Comparison of ENCODE assay signal across 19 cellular contexts in genomic region chr5:88486466-88486865, GRCh38.
"Had no signal": no experiment of that assay in that cellular context is flagged by ENCODE, and none has a peak within 500 bp of the region (broad histone marks: within the 10 kb centered on the region; RNA-seq: fewer than 3 reads in every experiment).

No MANE protein-coding gene starts in this region.

- H3K27ac ChIP-seq: foreskin keratinocyte, left ventricle myocardium inferior, lower lobe of right lung, neutrophil, psoas muscle, right lobe of liver, testis, tibial nerve, upper lobe of right lung, vagina had no signal

- H3K4me3 ChIP-seq: left ventricle myocardium inferior, lower lobe of right lung, psoas muscle, right lobe of liver, testis, tibial nerve, upper lobe of right lung, vagina had no signal

- H3K27me3 Mint-ChIP-seq: stimulated activated memory B cell treated with anti-CD40 and anti-IgM and Interleukin-4, amounts not matched to agents 10 μg/mL and 1 μg/mL and 100 μg/mL, for 72 hours had no signal

- H3K9me3 ChIP-seq: left ventricle myocardium inferior, lower lobe of right lung, neutrophil, psoas muscle, right lobe of liver, testis, tibial nerve, upper lobe of right lung, vagina had no signal

- H3K4me1 ChIP-seq: foreskin keratinocyte, left ventricle myocardium inferior, lower lobe of right lung, psoas muscle, right lobe of liver, testis, tibial nerve, upper lobe of right lung, vagina had no signal

- H3K9me3 Mint-ChIP-seq: immature natural killer cell; memory B cell; natural killer cell treated with Interleukin-12 subunit alpha and Interleukin-12 subunit beta and Interleukin-15 and Interleukin-18, amount 100 ng/mL, for 72 hours; stimulated activated memory B cell treated with anti-CD40 and anti-IgM and Interleukin-4, amounts not matched to agents 10 μg/mL and 1 μg/mL and 100 μg/mL, for 72 hours; stimulated activated naive CD8-positive, alpha-beta T cell treated with anti-CD3 and anti-CD28 coated beads, Interleukin-15, Interleukin-2, amounts not matched to agents 100 ng/mL and 50 ng/mL, for 24 hours had no signal

- H3K27ac Mint-ChIP-seq: immature natural killer cell; memory B cell; natural killer cell treated with Interleukin-12 subunit alpha and Interleukin-12 subunit beta and Interleukin-15 and Interleukin-18, amount 100 ng/mL, for 72 hours; stimulated activated memory B cell treated with anti-CD40 and anti-IgM and Interleukin-4, amounts not matched to agents 10 μg/mL and 1 μg/mL and 100 μg/mL, for 72 hours; stimulated activated naive CD8-positive, alpha-beta T cell treated with anti-CD3 and anti-CD28 coated beads, Interleukin-15, Interleukin-2, amounts not matched to agents 100 ng/mL and 50 ng/mL, for 24 hours had no signal

- DNase-seq: foreskin keratinocyte; immature natural killer cell; left cardiac atrium; left ventricle myocardium inferior; lower lobe of right lung; midbrain; psoas muscle; retina; right lobe of liver; stimulated activated CD4-positive, alpha-beta T cell treated with anti-CD3 and anti-CD28 coated beads, Interleukin-4, amount 100 ng/mL, for 24 hours; testis; upper lobe of right lung had no signal

- H3K27me3 ChIP-seq: foreskin keratinocyte, neutrophil, right lobe of liver, testis, tibial nerve, upper lobe of right lung, vagina had no signal

- H3K36me3 Mint-ChIP-seq: immature natural killer cell; memory B cell; natural killer cell treated with Interleukin-12 subunit alpha and Interleukin-12 subunit beta and Interleukin-15 and Interleukin-18, amount 100 ng/mL, for 72 hours; stimulated activated memory B cell treated with anti-CD40 and anti-IgM and Interleukin-4, amounts not matched to agents 10 μg/mL and 1 μg/mL and 100 μg/mL, for 72 hours had no signal

- H3K4me1 Mint-ChIP-seq: immature natural killer cell; memory B cell; stimulated activated memory B cell treated with anti-CD40 and anti-IgM and Interleukin-4, amounts not matched to agents 10 μg/mL and 1 μg/mL and 100 μg/mL, for 72 hours had no signal

- H3K4me3 Mint-ChIP-seq: immature natural killer cell; memory B cell; natural killer cell treated with Interleukin-12 subunit alpha and Interleukin-12 subunit beta and Interleukin-15 and Interleukin-18, amount 100 ng/mL, for 72 hours; stimulated activated memory B cell treated with anti-CD40 and anti-IgM and Interleukin-4, amounts not matched to agents 10 μg/mL and 1 μg/mL and 100 μg/mL, for 72 hours; stimulated activated naive CD8-positive, alpha-beta T cell treated with anti-CD3 and anti-CD28 coated beads, Interleukin-15, Interleukin-2, amounts not matched to agents 100 ng/mL and 50 ng/mL, for 24 hours had no signal

- H3K36me3 ChIP-seq: left ventricle myocardium inferior, lower lobe of right lung, neutrophil, right lobe of liver, tibial nerve, upper lobe of right lung, vagina had no signal

- ATAC-seq: foreskin keratinocyte; left cardiac atrium; lower lobe of right lung; natural killer cell treated with Interleukin-12 subunit alpha and Interleukin-12 subunit beta and Interleukin-15 and Interleukin-18, amount 100 ng/mL, for 72 hours; psoas muscle; right lobe of liver; stimulated activated memory B cell treated with anti-CD40 and anti-IgM and Interleukin-4, amounts not matched to agents 10 μg/mL and 1 μg/mL and 100 μg/mL, for 72 hours; upper lobe of right lung had no signal
